ENCODE assay signal across 8 cellular contexts in genomic region chr1:181189691-181190361, GRCh38.
DNase-seq lines count a peak whose midpoint lies in the region; ATAC-seq and TF ChIP-seq lines count a peak whose summit lies in the region.

No MANE protein-coding gene starts in this region.

- TF ChIP-seq CTCF in esophagus muscularis mucosa (IDR thresholded peaks at IDR 0.05) = peak in 2 of 3 experiments; percentile 94 to 98
- TF ChIP-seq CTCF in natural killer cell (IDR thresholded peaks at IDR 0.05) = peak; percentile 83

- DNase-seq in DMS 273 (lab: John Stamatoyannopoulos, UW; ENCODE audit: unreplicated experiment) (peak; percentile 89), DMS 273 treated with DMSO at 0.1 percent for 48 hours (lab: John Stamatoyannopoulos, UW) (no peak), NOMO-1 treated with DMSO at 0.1 percent for 48 hours (lab: John Stamatoyannopoulos, UW; ENCODE audit: unreplicated experiment) (peak; percentile 51), activated T-cell treated with anti-CD3 and anti-CD28 coated beads for 1 hour (ENCODE audit: low read depth) (peak; percentile 70), esophagus muscularis mucosa (ENCODE audit: extremely low spot score) (no peak), natural killer cell (peak; percentile 74)

- no peak overlapping the region for H3K4me3 Mint-ChIP-seq in natural killer cell
- H3K4me3 Mint-ChIP-seq in stimulated activated memory B cell treated with anti-CD40 and anti-IgM and Interleukin-4, amounts not matched to agents 10 μg/mL and 1 μg/mL and 100 μg/mL, for 72 hours = peak overlapping the region; percentile 11

- peaks cover 31 to 37% of the 10 kb centered on the region in 2 donors for H3K27me3 Mint-ChIP-seq in natural killer cell (ENCODE audit: low read depth in 2 of 2)
- H3K27me3 Mint-ChIP-seq in stimulated activated memory B cell treated with anti-CD40 and anti-IgM and Interleukin-4, amounts not matched to agents 10 μg/mL and 1 μg/mL and 100 μg/mL, for 72 hours = peaks cover 73% of the 10 kb centered on the region

- peaks cover 0 to 28% (median 0%) of the 10 kb centered on the region in 4 donors for H3K27me3 ChIP-seq in esophagus muscularis mucosa

- peaks cover 8 to 11% (median 9%) of the 10 kb centered on the region in 4 donors for H3K4me1 ChIP-seq in esophagus muscularis mucosa

- H3K36me3 Mint-ChIP-seq in natural killer cell = no peaks in the 10 kb centered on the region
- H3K36me3 Mint-ChIP-seq in stimulated activated memory B cell treated with anti-CD40 and anti-IgM and Interleukin-4, amounts not matched to agents 10 μg/mL and 1 μg/mL and 100 μg/mL, for 72 hours = peaks cover 7% of the 10 kb centered on the region

- no peaks in the 10 kb centered on the region for H3K36me3 ChIP-seq in esophagus muscularis mucosa

- H3K9me3 Mint-ChIP-seq in natural killer cell = no peaks in the 10 kb centered on the region
- H3K9me3 Mint-ChIP-seq in stimulated activated memory B cell treated with anti-CD40 and anti-IgM and Interleukin-4, amounts not matched to agents 10 μg/mL and 1 μg/mL and 100 μg/mL, for 72 hours = peaks cover 5% of the 10 kb centered on the region

- TF ChIP-seq EP300 in esophagus muscularis mucosa (IDR thresholded peaks at IDR 0.05) = no peak

- no peak overlapping the region for H3K27ac ChIP-seq in esophagus muscularis mucosa (replicated peaks in 1 of 4)

- H3K27ac Mint-ChIP-seq in natural killer cell = no peak overlapping the region
- H3K27ac Mint-ChIP-seq in stimulated activated memory B cell treated with anti-CD40 and anti-IgM and Interleukin-4, amounts not matched to agents 10 μg/mL and 1 μg/mL and 100 μg/mL, for 72 hours = no peak overlapping the region

- TF ChIP-seq POLR2A in esophagus muscularis mucosa (IDR thresholded peaks at IDR 0.05; ENCODE audit: low read depth) = no peak

- no peaks in the 10 kb centered on the region for H3K9me3 ChIP-seq in esophagus muscularis mucosa

- H3K4me3 ChIP-seq in esophagus muscularis mucosa = peak overlapping the region; percentile 36 to 54 (median 38)

- peak; percentile 65 for ATAC-seq in HG03039 (IDR thresholded peaks at IDR 0.05; ENCODE audit: unreplicated experiment)
- ATAC-seq in natural killer cell = peak; percentile 78 to 93 (median 90)
- peak; percentile 74 for ATAC-seq in stimulated activated memory B cell treated with anti-CD40 and anti-IgM and Interleukin-4, amounts not matched to agents 10 μg/mL and 1 μg/mL and 100 μg/mL, for 72 hours

- 20% methylated on average over 26 of the region's 40 CpGs for WGBS in esophagus muscularis mucosa

- H3K4me1 Mint-ChIP-seq in natural killer cell = peaks cover 0 to 13% of the 10 kb centered on the region in 2 donors
- H3K4me1 Mint-ChIP-seq in stimulated activated memory B cell treated with anti-CD40 and anti-IgM and Interleukin-4, amounts not matched to agents 10 μg/mL and 1 μg/mL and 100 μg/mL, for 72 hours = peaks cover 7% of the 10 kb centered on the region

- intact Hi-C loops in esophagus muscularis mucosa (cut with DNase I) (loop anchor here (1.0 kb wide), 1 partner anchor 235 kb away; no protein-coding TSS in a partner anchor), natural killer cell (cut with micrococcal nuclease) (loop anchor here (2.0 kb wide), 1 partner anchor 865 kb away; no protein-coding TSS in a partner anchor)

Comparison
In these comparisons a context has a peak if more than half of its experiments do, and no peak if none do; other contexts are left out.
1. DNase-seq: peak in DMS 273 (single experiment), NOMO-1 treated with DMSO at 0.1 percent for 48 hours (single experiment), activated T-cell treated with anti-CD3 and anti-CD28 coated beads for 1 hour (single experiment) and natural killer cell (single experiment); none in DMS 273 treated with DMSO at 0.1 percent for 48 hours (single experiment) and esophagus muscularis mucosa (single experiment).
2. Peak in every context shown above with its lines, with median percentiles within 50 percentile points of each other: ATAC-seq.